Comparison of ENCODE assay signal across 1 cellular context in the genomic region with DNA sequence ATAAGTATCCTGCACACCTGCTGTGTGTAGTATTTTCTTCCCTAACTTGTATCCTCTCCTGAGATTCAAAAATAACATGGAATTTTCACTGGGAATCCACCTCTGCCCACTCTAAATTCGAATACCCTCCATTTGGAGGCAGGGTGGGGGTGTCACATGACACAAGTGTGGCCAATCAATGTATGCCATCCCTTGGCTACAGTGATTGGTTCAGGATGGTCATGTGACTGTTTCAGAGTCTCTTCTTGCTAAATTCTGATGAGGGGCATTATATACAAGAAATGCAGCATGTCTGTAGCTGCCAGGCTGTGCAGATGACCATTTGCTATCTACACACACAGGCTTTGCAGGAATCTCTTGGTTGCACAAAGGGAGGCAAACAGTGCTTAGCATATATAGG.
TF ChIP-seq lines count a peak whose summit lies in the region.

No MANE protein-coding gene starts in this region.

TF ChIP-seq in A549, 52 proteins besides CTCF, POLR2A, EP300 and RAD21 (continued from another document):
- TF ChIP-seq, protein P1, sequence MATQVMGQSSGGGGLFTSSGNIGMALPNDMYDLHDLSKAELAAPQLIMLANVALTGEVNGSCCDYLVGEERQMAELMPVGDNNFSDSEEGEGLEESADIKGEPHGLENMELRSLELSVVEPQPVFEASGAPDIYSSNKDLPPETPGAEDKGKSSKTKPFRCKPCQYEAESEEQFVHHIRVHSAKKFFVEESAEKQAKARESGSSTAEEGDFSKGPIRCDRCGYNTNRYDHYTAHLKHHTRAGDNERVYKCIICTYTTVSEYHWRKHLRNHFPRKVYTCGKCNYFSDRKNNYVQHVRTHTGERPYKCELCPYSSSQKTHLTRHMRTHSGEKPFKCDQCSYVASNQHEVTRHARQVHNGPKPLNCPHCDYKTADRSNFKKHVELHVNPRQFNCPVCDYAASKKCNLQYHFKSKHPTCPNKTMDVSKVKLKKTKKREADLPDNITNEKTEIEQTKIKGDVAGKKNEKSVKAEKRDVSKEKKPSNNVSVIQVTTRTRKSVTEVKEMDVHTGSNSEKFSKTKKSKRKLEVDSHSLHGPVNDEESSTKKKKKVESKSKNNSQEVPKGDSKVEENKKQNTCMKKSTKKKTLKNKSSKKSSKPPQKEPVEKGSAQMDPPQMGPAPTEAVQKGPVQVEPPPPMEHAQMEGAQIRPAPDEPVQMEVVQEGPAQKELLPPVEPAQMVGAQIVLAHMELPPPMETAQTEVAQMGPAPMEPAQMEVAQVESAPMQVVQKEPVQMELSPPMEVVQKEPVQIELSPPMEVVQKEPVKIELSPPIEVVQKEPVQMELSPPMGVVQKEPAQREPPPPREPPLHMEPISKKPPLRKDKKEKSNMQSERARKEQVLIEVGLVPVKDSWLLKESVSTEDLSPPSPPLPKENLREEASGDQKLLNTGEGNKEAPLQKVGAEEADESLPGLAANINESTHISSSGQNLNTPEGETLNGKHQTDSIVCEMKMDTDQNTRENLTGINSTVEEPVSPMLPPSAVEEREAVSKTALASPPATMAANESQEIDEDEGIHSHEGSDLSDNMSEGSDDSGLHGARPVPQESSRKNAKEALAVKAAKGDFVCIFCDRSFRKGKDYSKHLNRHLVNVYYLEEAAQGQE (IDR thresholded peaks at IDR 0.05): no peak
- no peak for TF ChIP-seq HEYL (CRISPR knock-in tag; IDR thresholded peaks at IDR 0.05)
